In genomic region chr14:54709444-54709843, GRCh38 we compare ENCODE assay signal across 12 cellular contexts.
DNase-seq lines count a peak whose midpoint lies in the region; ATAC-seq and TF ChIP-seq lines count a peak whose summit lies in the region.
"Had no signal": no experiment of that assay in that cellular context is flagged by ENCODE, and none has a peak within 500 bp of the region (broad histone marks: within the 10 kb centered on the region; RNA-seq: fewer than 3 reads in every experiment).

No MANE protein-coding gene starts in this region.

- H3K36me3 Mint-ChIP-seq in CD14-positive monocyte: no peaks in the 10 kb centered on the region
- H3K36me3 Mint-ChIP-seq: naive thymus-derived CD8-positive, alpha-beta T cell had no signal

- H3K27ac Mint-ChIP-seq in CD14-positive monocyte: no peak overlapping the region
- H3K27ac Mint-ChIP-seq: naive thymus-derived CD8-positive, alpha-beta T cell had no signal

- H3K27ac ChIP-seq in right lobe of liver: peak overlapping the region in 2 of 3 donors; percentile 2 to 22
- H3K27ac ChIP-seq: colonic mucosa had no signal

- H3K36me3 ChIP-seq in right lobe of liver: no peaks in the 10 kb centered on the region
- H3K36me3 ChIP-seq: colonic mucosa had no signal

- intact Hi-C loops in right lobe of liver (cut with DNase I): no loop called here
- intact Hi-C loops in CD14-positive monocyte (cut with micrococcal nuclease): no loop called here

- TF ChIP-seq POLR2A in right lobe of liver (IDR thresholded peaks at IDR 0.05): no peak

- TF ChIP-seq CTCF in right lobe of liver (IDR thresholded peaks at IDR 0.05) (no peak), CD14-positive monocyte (IDR thresholded peaks at IDR 0.05) (no peak)

- in situ Hi-C loops in G401 (cut with HindIII; ENCODE audit: low sequenced_read_pairs): no loop called here

- no peaks in the 10 kb centered on the region for H3K27me3 ChIP-seq in right lobe of liver
- H3K27me3 ChIP-seq: colonic mucosa had no signal

- H3K9me3 ChIP-seq in right lobe of liver: no peaks in the 10 kb centered on the region
- H3K9me3 ChIP-seq: colonic mucosa had no signal

- no peak overlapping the region for H3K4me3 Mint-ChIP-seq in CD14-positive monocyte
- H3K4me3 Mint-ChIP-seq: naive thymus-derived CD8-positive, alpha-beta T cell had no signal

- H3K27me3 Mint-ChIP-seq in CD14-positive monocyte (ENCODE audit: low read depth in 3 of 3): peaks cover 0 to 7% (median 0%) of the 10 kb centered on the region in 3 donors

- H3K9me3 Mint-ChIP-seq in CD14-positive monocyte: peaks cover 0 to 2% (median 0%) of the 10 kb centered on the region in 7 donors
- H3K9me3 Mint-ChIP-seq: naive thymus-derived CD8-positive, alpha-beta T cell had no signal

- WGBS in right lobe of liver (ENCODE audit: insufficient coverage, low coverage, low lambda C conversion rate, missing lambda C conversion rate): 37% methylated on average over 2 of the region's 2 CpGs

- H3K4me3 ChIP-seq in right lobe of liver: no peak overlapping the region
- H3K4me3 ChIP-seq: colonic mucosa had no signal

- ATAC-seq in GM18508 (IDR thresholded peaks at IDR 0.05; ENCODE audit: insufficient read depth, unreplicated experiment): peak; percentile 78
- peak; percentile 86 for ATAC-seq in GM19468 (IDR thresholded peaks at IDR 0.05; ENCODE audit: extremely low read depth, unreplicated experiment)
- peak; percentile 79 for ATAC-seq in HG03103 (IDR thresholded peaks at IDR 0.05; ENCODE audit: low read depth, unreplicated experiment)
- no peak for ATAC-seq in right lobe of liver
- ATAC-seq: naive thymus-derived CD8-positive, alpha-beta T cell; SK-N-SH treated with all-trans-retinoic acid at 6 μM for 48 hours had no signal

- peaks cover 21% of the 10 kb centered on the region for H3K4me1 Mint-ChIP-seq in CD14-positive monocyte

- DNase-seq in right lobe of liver (no peak), CD14-positive monocyte (ENCODE audit: low spot score) (no peak), G401 (ENCODE audit: low spot score) (no peak), NCI-H226 (no peak)
- no peak for DNase-seq in activated CD4-positive, alpha-beta T cell treated with anti-CD3 and anti-CD28 coated beads, Interleukin-2, amount 50 U/mL, for 1 hour
- DNase-seq: colonic mucosa; naive thymus-derived CD8-positive, alpha-beta T cell; NCI-H187 had no signal

- H3K4me1 ChIP-seq in right lobe of liver: peaks cover 0 to 76% (median 21%) of the 10 kb centered on the region in 4 donors
- H3K4me1 ChIP-seq: colonic mucosa had no signal

Comparison
In these comparisons a context has a peak if more than half of its experiments do, and no peak if none do; other contexts are left out.
1. ATAC-seq: peak in GM18508 (single experiment), GM19468 (single experiment) and HG03103 (single experiment); none in right lobe of liver (0 of 4).